In genomic region chr21:26624983-26625519, GRCh38 we compare ENCODE assay signal across 28 cellular contexts. TPM values are rescaled to one million over a fixed set of nuclear protein-coding genes. Genes with fewer than 3 reads are reported as not detected.
"Had no signal": no experiment of that assay in that cellular context is flagged by ENCODE, and none has a peak within 500 bp of the region (broad histone marks: within the 10 kb centered on the region; RNA-seq: fewer than 3 reads in every experiment).

No MANE protein-coding gene starts in this region.

- H3K9me3 ChIP-seq: ovary, right lobe of liver, testis, thyroid gland, transverse colon, upper lobe of right lung had no signal

- H2AFZ ChIP-seq: neural progenitor cell had no signal

- ATAC-seq: left colon; left lung; lower lobe of right lung; natural killer cell; stimulated activated naive CD8-positive, alpha-beta T cell treated with anti-CD3 and anti-CD28 coated beads, Interleukin-15, Interleukin-2, amounts not matched to agents 100 U/mL and 50 U/mL, for 24 hours; upper lobe of right lung had no signal

- H3K9ac ChIP-seq: neural progenitor cell had no signal

- DNase-seq: hippocampal formation; kidney glomerular epithelial cell; left colon; lower lobe of right lung; mammary epithelial cell; mesenchymal stem cell; naive B cell; natural killer cell; nephron progenitor cell; ovary; right lobe of liver; stimulated activated CD4-positive, alpha-beta T cell treated with anti-CD3 and anti-CD28 coated beads, Interleukin-12 subunit alpha, Interleukin-12 subunit beta, amount 100 ng/mL, for 4 hours; stimulated activated CD4-positive, alpha-beta T cell treated with anti-CD3 and anti-CD28 coated beads, Interleukin-15, amount 100 ng/mL, for 24 hours; stimulated activated CD4-positive, alpha-beta T cell treated with anti-CD3 and anti-CD28 coated beads, Interleukin-2, amount 100 ng/mL, for 24 hours; stimulated activated CD4-positive, alpha-beta T cell treated with anti-CD3 and anti-CD28 coated beads, Interleukin-4, amount 100 ng/mL, for 1 hour; stimulated activated naive B cell treated with anti-CD40 and anti-IgM and Interleukin-4, amounts not matched to agents 10 μg/mL and 1 μg/mL and 100 μg/mL, for 72 hours; stimulated activated naive CD8-positive, alpha-beta T cell treated with anti-CD3 and anti-CD28 coated beads, Interleukin-15, Interleukin-2, amounts not matched to agents 100 U/mL and 50 U/mL, for 24 hours; stomach; testis; thyroid gland; transverse colon; upper lobe of right lung had no signal

- H3K4me1 ChIP-seq: left lung, lower lobe of right lung, neural progenitor cell, right atrium auricular region, right lobe of liver, stomach, testis, thyroid gland, transverse colon, upper lobe of right lung had no signal

- FAIRE-seq: keratinocyte, urothelium cell line had no signal

- H3K27ac ChIP-seq: left lung, lower lobe of right lung, neural progenitor cell, ovary, right atrium auricular region, right lobe of liver, skin epidermis, stomach, testis, thyroid gland, transverse colon, upper lobe of right lung had no signal

- H3K36me3 ChIP-seq: left lung, lower lobe of right lung, neural progenitor cell, ovary, right atrium auricular region, right lobe of liver, stomach, thyroid gland, transverse colon, upper lobe of right lung had no signal

- H3K4me2 ChIP-seq: neural progenitor cell had no signal

- H3K27me3 ChIP-seq: left lung, neural progenitor cell, ovary, right atrium auricular region, right lobe of liver, stomach, testis, thyroid gland, transverse colon, upper lobe of right lung had no signal

- H3K4me3 ChIP-seq: left lung, lower lobe of right lung, neural progenitor cell, ovary, right atrium auricular region, right lobe of liver, skin epidermis, stomach, testis, thyroid gland, transverse colon, upper lobe of right lung had no signal

RNA-seq across cellular contexts. Expression of gene CYYR1, which starts 52.0 kb away (rescaled TPM):
- total RNA-seq: natural killer cell had no signal
